1 cellular context compared by ENCODE assay signal in genomic region chr11:118791015-118791960, GRCh38.
A peak's percentile ranks its signal among the peaks of the same experiment; 100 is the strongest.
TF ChIP-seq lines count a peak whose summit lies in the region.

A gene with protein sequence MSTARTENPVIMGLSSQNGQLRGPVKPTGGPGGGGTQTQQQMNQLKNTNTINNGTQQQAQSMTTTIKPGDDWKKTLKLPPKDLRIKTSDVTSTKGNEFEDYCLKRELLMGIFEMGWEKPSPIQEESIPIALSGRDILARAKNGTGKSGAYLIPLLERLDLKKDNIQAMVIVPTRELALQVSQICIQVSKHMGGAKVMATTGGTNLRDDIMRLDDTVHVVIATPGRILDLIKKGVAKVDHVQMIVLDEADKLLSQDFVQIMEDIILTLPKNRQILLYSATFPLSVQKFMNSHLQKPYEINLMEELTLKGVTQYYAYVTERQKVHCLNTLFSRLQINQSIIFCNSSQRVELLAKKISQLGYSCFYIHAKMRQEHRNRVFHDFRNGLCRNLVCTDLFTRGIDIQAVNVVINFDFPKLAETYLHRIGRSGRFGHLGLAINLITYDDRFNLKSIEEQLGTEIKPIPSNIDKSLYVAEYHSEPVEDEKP (minus strand): TSS chr11:118791164. CDS start chr11:118786251, 4,913 bp downstream.

TF ChIP-seq in GM23338, 12 proteins besides CTCF, POLR2A, EP300 and RAD21 (continued from another document):
- no peak for TF ChIP-seq ZNF462 (CRISPR knock-in tag; IDR thresholded peaks at IDR 0.05)
- no peak for TF ChIP-seq ZNF331 (CRISPR knock-in tag; IDR thresholded peaks at IDR 0.05; ENCODE audit: low read depth)
- TF ChIP-seq REST (IDR thresholded peaks at IDR 0.05; ENCODE audit: unreplicated experiment), result peak; percentile 25
- peak; percentile 72 for TF ChIP-seq POLR2AphosphoS5 (IDR thresholded peaks at IDR 0.05; ENCODE audit: low read depth)
